20 cellular contexts compared by ENCODE assay signal in the genomic region with DNA sequence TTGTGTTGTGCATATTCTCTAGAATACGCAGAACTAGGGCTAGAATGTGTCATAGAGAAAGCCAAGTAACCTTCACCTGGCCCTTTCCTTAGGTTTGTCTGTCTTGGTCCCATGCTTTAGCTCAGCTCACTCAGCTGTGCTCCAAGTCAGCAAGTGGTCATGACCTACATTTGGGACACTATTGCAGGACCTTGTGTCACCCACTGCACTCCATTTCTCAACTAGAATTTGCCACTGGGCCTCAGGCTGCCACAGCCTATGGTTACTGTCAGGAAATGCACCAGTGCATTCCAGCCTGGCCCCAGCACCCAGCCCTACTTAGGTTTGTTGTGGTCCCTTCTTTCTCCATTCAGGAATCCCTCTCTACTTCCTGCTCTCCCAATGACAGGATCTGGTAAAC. TPM values are rescaled to one million over a fixed set of nuclear protein-coding genes. Genes with fewer than 3 reads are reported as not detected.
A peak's percentile ranks its signal among the peaks of the same experiment; 100 is the strongest.
DNase-seq lines count a peak whose midpoint lies in the region; ATAC-seq, FAIRE-seq and TF ChIP-seq lines count a peak whose summit lies in the region.
"Had no signal": no experiment of that assay in that cellular context is flagged by ENCODE, and none has a peak within 500 bp of the region (broad histone marks: within the 10 kb centered on the region; RNA-seq: fewer than 3 reads in every experiment).

No MANE protein-coding gene starts in this region.

- peak; percentile 50 for FAIRE-seq in bronchial epithelial cell (lab: Jason Lieb, UNC)
- FAIRE-seq: A549, G401.6, GM12892, GM19239, H1 had no signal

- intact Hi-C loops in right lobe of liver (cut with DNase I) = loop anchor here in 1 of 2 donors (5.0 kb wide), 1 partner anchor 63 kb away; no protein-coding TSS in a partner anchor
- intact Hi-C loops in vagina (cut with DNase I) = no loop called here

- peaks cover 14% of the 10 kb centered on the region; the same call in 1 of the 2 replicates for H3K4me1 ChIP-seq in OCI-LY3 (ENCODE audit: low read length)
- H3K4me1 ChIP-seq in right lobe of liver = peaks cover 0 to 43% (median 15%) of the 10 kb centered on the region in 4 donors
- H3K4me1 ChIP-seq in vagina = no peaks in the 10 kb centered on the region
- H3K4me1 ChIP-seq: BE2C, HAP-1 had no signal

- DNase-seq in bronchial epithelial cell (ENCODE audit: low read depth) (no peak), right lobe of liver (peak in 1 of 3 donors; percentile 57), omental fat pad (ENCODE audit: low spot score) (no peak), vagina (ENCODE audit: extremely low spot score in 2 of 2) (no peak), NCI-H345 treated with DMSO at 0.1 percent for 48 hours (lab: John Stamatoyannopoulos, UW; ENCODE audit: unreplicated experiment) (no peak)
- DNase-seq: BE2C; CD4-positive, alpha-beta memory T cell; DMS153; DMS79 treated with DMSO at 0.1 percent for 48 hours; EL had no signal

- H3K27ac ChIP-seq in OCI-LY3 (ENCODE audit: low read length) (no peak overlapping the region), right lobe of liver (peak overlapping the region in 1 of 3 donors; percentile 94), vagina (no peak overlapping the region)
- H3K27ac ChIP-seq: A549, C4-2B, HL-60 had no signal

- H3K4me3 ChIP-seq in OCI-LY3 (ENCODE audit: low read length) = no peak overlapping the region
- H3K4me3 ChIP-seq in bronchial epithelial cell (ENCODE audit: low read depth, low read length) = no peak overlapping the region
- no peak overlapping the region for H3K4me3 ChIP-seq in right lobe of liver
- no peak overlapping the region for H3K4me3 ChIP-seq in vagina
- H3K4me3 ChIP-seq: A549, HAP-1 had no signal

- TF ChIP-seq CTCF in OCI-LY3 (IDR thresholded peaks at IDR 0.05; ENCODE audit: low read depth, low read length) (no peak), bronchial epithelial cell (IDR thresholded peaks at IDR 0.05; ENCODE audit: insufficient read depth, low read length, severe bottlenecking) (no peak), right lobe of liver (IDR thresholded peaks at IDR 0.05) (no peak), omental fat pad (IDR thresholded peaks at IDR 0.05) (no peak), vagina (IDR thresholded peaks at IDR 0.05) (no peak)

- H3K9ac ChIP-seq in OCI-LY3 (ENCODE audit: low read length) = no peak overlapping the region

- TF ChIP-seq POLR2A in right lobe of liver (IDR thresholded peaks at IDR 0.05) = no peak
- no peak for TF ChIP-seq POLR2A in vagina (IDR thresholded peaks at IDR 0.05)

- H3K36me3 ChIP-seq in OCI-LY3 (replicated peaks; ENCODE audit: low read depth, low read length) = no peaks in the 10 kb centered on the region
- no peaks in the 10 kb centered on the region for H3K36me3 ChIP-seq in bronchial epithelial cell (ENCODE audit: control insufficient read depth, insufficient read depth, low read length)
- no peaks in the 10 kb centered on the region for H3K36me3 ChIP-seq in right lobe of liver
- no peaks in the 10 kb centered on the region for H3K36me3 ChIP-seq in vagina
- H3K36me3 ChIP-seq: BE2C, HAP-1 had no signal

- no peaks in the 10 kb centered on the region for H3K79me2 ChIP-seq in OCI-LY3 (ENCODE audit: low read length)

- H3K27me3 ChIP-seq in OCI-LY3 (ENCODE audit: low read depth, low read length) = no peaks in the 10 kb centered on the region
- no peaks in the 10 kb centered on the region for H3K27me3 ChIP-seq in bronchial epithelial cell (ENCODE audit: control insufficient read depth, insufficient read depth, low read length)
- no peaks in the 10 kb centered on the region for H3K27me3 ChIP-seq in right lobe of liver
- no peaks in the 10 kb centered on the region for H3K27me3 ChIP-seq in vagina

- H3K9me3 ChIP-seq in OCI-LY3 (ENCODE audit: insufficient read depth, low read length) = no peaks in the 10 kb centered on the region
- no peaks in the 10 kb centered on the region for H3K9me3 ChIP-seq in right lobe of liver
- no peaks in the 10 kb centered on the region for H3K9me3 ChIP-seq in vagina
- H3K9me3 ChIP-seq: A549, BE2C, HAP-1 had no signal

- H3K4me2 ChIP-seq in OCI-LY3 (ENCODE audit: low read length) = no peak overlapping the region
- H3K4me2 ChIP-seq: A549 had no signal

- no CpG with 5 or more reads among the region's 1 CpG for WGBS in right lobe of liver (ENCODE audit: insufficient coverage, low coverage, low lambda C conversion rate, missing lambda C conversion rate)

- H4K20me1 ChIP-seq in OCI-LY3 (ENCODE audit: insufficient read depth, low read length) = no peaks in the 10 kb centered on the region

- H2AFZ ChIP-seq in OCI-LY3 (ENCODE audit: low read depth, low read length) = peak overlapping the region; percentile 45; the same call in 1 of the 2 replicates

- ATAC-seq in right lobe of liver (peak; percentile 4 to 35 (median 28)), HG03469 (IDR thresholded peaks at IDR 0.05; ENCODE audit: unreplicated experiment) (no peak), omental fat pad (ENCODE audit: low FRiP score) (no peak)
- ATAC-seq: A549 had no signal

RNA-seq across cellular contexts. Expression of a gene that starts 7.7 kb away (rescaled TPM):
- 0.26 and 0.38 TPM in 2 replicates for total RNA-seq in bronchial epithelial cell
- total RNA-seq in right lobe of liver = over 10,000 TPM in 4 of 6 experiments, 1,000 to 10,000 TPM in 2; 5,578 to 14,578 (median 13,052) TPM
- total RNA-seq in omental fat pad = under 1 TPM in 1 of 4 donors, not detected in 3; 0.31 TPM
- total RNA-seq in vagina = not detected
- total RNA-seq: CD4-positive, alpha-beta memory T cell; H1 had no signal

RNA-seq across cellular contexts. Expression of a gene that starts 29.6 kb away (rescaled TPM):
- total RNA-seq in bronchial epithelial cell = not detected in 2 replicates
- total RNA-seq in right lobe of liver = over 10,000 TPM in 5 of 6 experiments, 1,000 to 10,000 TPM in 1; 8,384 to 20,319 (median 15,496) TPM
- not detected for total RNA-seq in omental fat pad
- not detected for total RNA-seq in vagina
- total RNA-seq: CD4-positive, alpha-beta memory T cell; H1 had no signal

RNA-seq across cellular contexts. Expression of a gene that starts 57.3 kb away (rescaled TPM):
- total RNA-seq in bronchial epithelial cell (not detected in 2 replicates), right lobe of liver (over 10,000 TPM in 5 of 6 experiments, 1,000 to 10,000 TPM in 1; 6,080 to 16,362 (median 11,864) TPM), omental fat pad (not detected), vagina (not detected)
- total RNA-seq: CD4-positive, alpha-beta memory T cell; H1 had no signal

Comparison
In these comparisons a context has a peak if more than half of its experiments do, and no peak if none do; other contexts are left out.
1. ATAC-seq: peak in right lobe of liver (4 of 4); none in HG03469 (single experiment) and omental fat pad (single experiment).
2. RNA of a gene that starts 7.7 kb away (total RNA-seq): 5,578 to 14,578 TPM in right lobe of liver; not detected in vagina (single experiment), 0.26 to 0.38 TPM in bronchial epithelial cell and 0.31 TPM in omental fat pad; every median in the first group is over 1,000 times any median in the second.
3. RNA of a gene that starts 29.6 kb away (total RNA-seq): 8,384 to 20,319 TPM in right lobe of liver; not detected in bronchial epithelial cell, not detected in omental fat pad and not detected in vagina (single experiment); every median in the first group is over 1,000 times any median in the second.
4. RNA of a gene that starts 57.3 kb away (total RNA-seq): 6,080 to 16,362 TPM in right lobe of liver; not detected in bronchial epithelial cell, not detected in omental fat pad and not detected in vagina (single experiment); every median in the first group is over 1,000 times any median in the second.